1 cellular context compared by ENCODE assay signal in genomic region chr4:20367446-20367845, GRCh38.
TF ChIP-seq lines count a peak whose summit lies in the region.

No MANE protein-coding gene starts in this region.

TF ChIP-seq in IMR-90, 13 proteins besides CTCF, POLR2A, EP300 and RAD21 (continued from another document):
- TF ChIP-seq ELK1 (IDR thresholded peaks at IDR 0.05; ENCODE audit: borderline replicate concordance, low read depth, low read length), result no peak
